9 cellular contexts compared by ENCODE assay signal in genomic region chr1:35894183-35894582, GRCh38. TPM values are rescaled to one million over a fixed set of nuclear protein-coding genes. Genes with fewer than 3 reads are reported as not detected.
A peak's percentile ranks its signal among the peaks of the same experiment; 100 is the strongest.
DNase-seq lines count a peak whose midpoint lies in the region; ATAC-seq and TF ChIP-seq lines count a peak whose summit lies in the region.
"Had no signal": no experiment of that assay in that cellular context is flagged by ENCODE, and none has a peak within 500 bp of the region (broad histone marks: within the 10 kb centered on the region; RNA-seq: fewer than 3 reads in every experiment).

No MANE protein-coding gene starts in this region.

- no peaks in the 10 kb centered on the region for H3K27me3 ChIP-seq in SU-DHL-6 (ENCODE audit: low read length)

- no peak for TF ChIP-seq CTCF in SU-DHL-6 (IDR thresholded peaks at IDR 0.05; ENCODE audit: insufficient read depth, low read length, poor library complexity, severe bottlenecking)

- ATAC-seq in HG02759 (IDR thresholded peaks at IDR 0.05; ENCODE audit: unreplicated experiment), result peak; percentile 86
- ATAC-seq in left lobe of liver, result peak; percentile 36
- ATAC-seq in GM19467 (IDR thresholded peaks at IDR 0.05; ENCODE audit: unreplicated experiment), result no peak
- ATAC-seq in GM18909 (IDR thresholded peaks at IDR 0.05; ENCODE audit: poor library complexity, unreplicated experiment), result no peak

- H3F3A ChIP-seq in SU-DHL-6 (ENCODE audit: insufficient read depth), result no peaks in the 10 kb centered on the region

- peak; percentile 52 for DNase-seq in Daoy (ENCODE audit: low read depth)
- DNase-seq in left lobe of liver (ENCODE audit: low spot score), result no peak
- no peak for DNase-seq in stimulated activated CD4-positive, alpha-beta T cell treated with anti-CD3 and anti-CD28 coated beads, Interleukin-2, amount 100 ng/mL, for 48 hours
- DNase-seq in NCI-H2171 treated with DMSO at 0.1 percent for 48 hours (lab: John Stamatoyannopoulos, UW), result no peak
- DNase-seq: SHP77 treated with DMSO at 0.1 percent for 48 hours had no signal

- no peaks in the 10 kb centered on the region for H4K20me1 ChIP-seq in SU-DHL-6 (ENCODE audit: low read depth, low read length)

- no peaks in the 10 kb centered on the region for H3K9me3 ChIP-seq in SU-DHL-6 (ENCODE audit: insufficient read depth, low read length)

- no peak overlapping the region for H3K4me3 ChIP-seq in SU-DHL-6 (ENCODE audit: insufficient read depth, low read length, poor library complexity, severe bottlenecking)

- no peaks in the 10 kb centered on the region for H3K79me2 ChIP-seq in SU-DHL-6 (ENCODE audit: insufficient read depth, low read length)

- peak overlapping the region; percentile 25 for H3K4me2 ChIP-seq in SU-DHL-6 (ENCODE audit: low read depth, low read length, poor library complexity, severe bottlenecking)

- peaks cover 14% of the 10 kb centered on the region for H3K36me3 ChIP-seq in SU-DHL-6 (ENCODE audit: low read length)

- H3K9ac ChIP-seq in SU-DHL-6 (ENCODE audit: low read length), result 0 out of 2 replicates have a peak overlapping the region, but pooled peaks have one; percentile 1

- peak overlapping the region; percentile 64 for H3K27ac ChIP-seq in SU-DHL-6 (ENCODE audit: low read depth, low read length)

- H3K9me2 ChIP-seq in SU-DHL-6 (replicated peaks; ENCODE audit: insufficient read depth, low read length), result no peaks in the 10 kb centered on the region

- H2AFZ ChIP-seq in SU-DHL-6 (ENCODE audit: low read depth, low read length, severe bottlenecking), result no peak overlapping the region

RNA-seq across cellular contexts. Expression of gene AGO1, which starts 11.2 kb away (rescaled TPM):
- 7.5 and 7.9 TPM in 2 replicates for total RNA-seq in Daoy (2014; rRNA removed; shearing (Covaris generic))
- 10.7 TPM for total RNA-seq in left lobe of liver

RNA-seq across cellular contexts. Expression of gene AGO3, which starts 36.7 kb away (rescaled TPM):
- 18.4 and 43.9 TPM in 2 replicates for total RNA-seq in Daoy (2014; rRNA removed; shearing (Covaris generic))
- total RNA-seq in left lobe of liver, result 17.3 TPM

Comparison
In these comparisons a context has a peak if more than half of its experiments do, and no peak if none do; other contexts are left out.
1. ATAC-seq: peak in HG02759 (single experiment) and left lobe of liver (single experiment); none in GM19467 (single experiment) and GM18909 (single experiment).